1 cellular context compared by ENCODE assay signal in the genomic region with DNA sequence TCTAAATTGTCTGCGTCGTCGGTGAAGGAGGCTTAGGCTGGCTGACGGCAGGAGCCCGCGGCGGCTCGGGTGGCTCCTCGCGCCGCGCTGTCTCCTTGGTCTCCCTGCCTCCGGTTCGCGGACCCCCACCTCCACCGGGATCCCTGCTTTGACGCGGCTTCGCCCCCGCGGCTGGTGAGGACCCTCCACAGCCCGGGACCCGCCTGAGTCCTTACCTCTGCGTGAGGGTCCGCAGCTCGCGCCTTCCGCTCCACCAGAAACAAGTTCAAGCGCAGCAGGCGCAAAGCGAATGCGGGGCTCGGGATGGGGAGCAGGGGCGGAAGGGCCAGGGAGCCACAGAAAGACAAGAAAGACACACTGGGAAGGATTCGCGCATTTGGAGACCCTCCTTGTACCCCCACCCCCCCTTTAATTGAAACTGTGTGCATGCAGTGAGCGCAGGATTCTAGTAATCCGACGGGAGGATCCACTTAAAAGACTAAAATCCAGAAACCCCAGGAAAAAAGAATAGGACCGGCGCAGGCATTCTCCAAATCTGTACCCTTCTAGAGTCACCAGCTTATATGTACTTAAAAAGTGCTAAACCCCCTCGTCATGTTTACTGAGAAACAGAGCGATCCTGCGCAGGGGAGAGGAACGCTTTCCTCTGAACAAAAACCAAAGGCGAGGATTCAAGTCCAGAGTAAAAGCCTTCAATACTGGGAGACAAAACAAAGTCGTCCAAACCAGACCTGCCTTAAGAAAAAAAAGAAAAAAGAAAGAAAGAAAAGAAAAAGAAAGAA.
TF ChIP-seq lines count a peak whose summit lies in the region.

No MANE protein-coding gene starts in this region.

TF ChIP-seq in H1, 55 proteins besides CTCF, POLR2A, EP300 and RAD21:
- TF ChIP-seq FOSL1 (IDR thresholded peaks at IDR 0.05; ENCODE audit: insufficient read depth, low read depth, low read length) (no peak), EZH2 (IDR thresholded peaks at IDR 0.05; ENCODE audit: low read depth, low read length, severe bottlenecking) (peak; percentile 79), RNF2 (IDR thresholded peaks at IDR 0.05; ENCODE audit: borderline replicate concordance, low read depth, low read length, missing control alignments, poor library complexity, severe bottlenecking) (peak; percentile 95), SUZ12 (IDR thresholded peaks at IDR 0.05; ENCODE audit: low read length) (peak; percentile 87)
